23 cellular contexts compared by ENCODE assay signal in the genomic region with DNA sequence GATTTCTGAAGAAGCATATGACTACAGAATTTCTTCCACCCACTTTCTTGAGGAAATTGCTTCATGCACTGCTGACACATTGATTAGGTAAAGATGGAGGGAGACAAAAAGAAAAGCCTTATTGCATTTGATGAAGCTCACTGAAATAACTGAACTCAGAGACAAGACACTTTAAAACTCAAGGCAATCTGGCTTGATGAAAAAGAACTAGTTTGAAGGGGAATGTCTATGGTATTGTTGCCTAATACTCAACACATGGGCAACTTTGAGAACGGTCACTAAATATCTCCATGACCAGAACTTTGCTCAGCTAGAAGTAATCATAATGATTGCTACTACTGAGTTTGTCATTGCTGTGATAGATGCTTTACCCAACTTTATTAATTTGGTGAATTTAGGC. TPM values are rescaled to one million over a fixed set of nuclear protein-coding genes. Genes with fewer than 3 reads are reported as not detected.
"Had no signal": no experiment of that assay in that cellular context is flagged by ENCODE, and none has a peak within 500 bp of the region (broad histone marks: within the 10 kb centered on the region; RNA-seq: fewer than 3 reads in every experiment).

No MANE protein-coding gene starts in this region.

- H3K4me3 Mint-ChIP-seq: dendritic cell treated with granulocyte-macrophage colony-stimulating factor and Interleukin-4, amounts not matched to agents 40 ng/mL and 50 ng/mL, for 4 days; effector memory CD8-positive, alpha-beta T cell; naive thymus-derived CD8-positive, alpha-beta T cell; stimulated activated effector memory CD8-positive, alpha-beta T cell treated with anti-CD3 and anti-CD28 coated beads, Interleukin-12 subunit alpha, Interleukin-12 subunit beta, amount 100 ng/mL, for 72 hours had no signal

- H2AFZ ChIP-seq: hepatocyte had no signal

- H3K9me3 Mint-ChIP-seq: dendritic cell treated with granulocyte-macrophage colony-stimulating factor and Interleukin-4, amounts not matched to agents 40 ng/mL and 50 ng/mL, for 4 days had no signal

- H3K4me1 Mint-ChIP-seq: naive thymus-derived CD8-positive, alpha-beta T cell; stimulated activated effector memory CD8-positive, alpha-beta T cell treated with anti-CD3 and anti-CD28 coated beads, Interleukin-12 subunit alpha, Interleukin-12 subunit beta, amount 100 ng/mL, for 72 hours had no signal

- H3K9me3 ChIP-seq: esophagus muscularis mucosa, mucosa of descending colon, neutrophil, psoas muscle, suprapubic skin, tibial nerve, upper lobe of right lung, vagina had no signal

- H3K79me2 ChIP-seq: hepatocyte had no signal

- H3K4me3 ChIP-seq: esophagus muscularis mucosa, hepatocyte, mucosa of descending colon, psoas muscle, suprapubic skin, tibial nerve, upper lobe of right lung, vagina had no signal

- ATAC-seq: effector memory CD8-positive, alpha-beta T cell; mucosa of descending colon; naive thymus-derived CD8-positive, alpha-beta T cell; psoas muscle; stimulated activated effector memory CD8-positive, alpha-beta T cell treated with anti-CD3 and anti-CD28 coated beads, Interleukin-12 subunit alpha, Interleukin-12 subunit beta, amount 100 ng/mL, for 72 hours; stimulated activated naive CD8-positive, alpha-beta T cell treated with anti-CD3 and anti-CD28 coated beads, Interleukin-15, Interleukin-2, amounts not matched to agents 100 U/mL and 50 U/mL, for 24 hours; upper lobe of right lung had no signal

- H3K36me3 ChIP-seq: esophagus muscularis mucosa, neutrophil, suprapubic skin, tibial nerve, upper lobe of right lung, vagina had no signal

- H3K27ac ChIP-seq: epithelial cell of prostate, esophagus muscularis mucosa, hepatocyte, neutrophil, psoas muscle, suprapubic skin, tibial nerve, upper lobe of right lung, vagina had no signal

- H3K27ac Mint-ChIP-seq: dendritic cell treated with granulocyte-macrophage colony-stimulating factor and Interleukin-4, amounts not matched to agents 40 ng/mL and 50 ng/mL, for 4 days; effector memory CD8-positive, alpha-beta T cell; naive thymus-derived CD8-positive, alpha-beta T cell; stimulated activated effector memory CD8-positive, alpha-beta T cell treated with anti-CD3 and anti-CD28 coated beads, Interleukin-12 subunit alpha, Interleukin-12 subunit beta, amount 100 ng/mL, for 72 hours had no signal

- H3K36me3 Mint-ChIP-seq: naive thymus-derived CD8-positive, alpha-beta T cell; stimulated activated effector memory CD8-positive, alpha-beta T cell treated with anti-CD3 and anti-CD28 coated beads, Interleukin-12 subunit alpha, Interleukin-12 subunit beta, amount 100 ng/mL, for 72 hours had no signal

- H3K4me1 ChIP-seq: psoas muscle, suprapubic skin, tibial nerve, upper lobe of right lung, vagina had no signal

- H3K27me3 ChIP-seq: esophagus muscularis mucosa, hepatocyte, neutrophil, suprapubic skin, tibial nerve, upper lobe of right lung, vagina had no signal

- DNase-seq: effector memory CD8-positive, alpha-beta T cell; foreskin melanocyte; head of caudate nucleus; kidney glomerular epithelial cell; mammary epithelial cell; mucosa of descending colon; naive thymus-derived CD8-positive, alpha-beta T cell; psoas muscle; small intestine; stimulated activated CD4-positive, alpha-beta T cell treated with anti-CD3 and anti-CD28 coated beads, Interleukin-4, amount 100 ng/mL, for 1 hour; stimulated activated CD8-positive, alpha-beta memory T cell treated with anti-CD3 and anti-CD28 coated beads, Interleukin-4, amount 100 ng/mL, for 48 hours; stimulated activated naive CD8-positive, alpha-beta T cell treated with anti-CD3 and anti-CD28 coated beads, Interleukin-15, Interleukin-2, amounts not matched to agents 100 U/mL and 50 U/mL, for 24 hours; upper lobe of right lung had no signal

- H3K27me3 Mint-ChIP-seq: dendritic cell treated with granulocyte-macrophage colony-stimulating factor and Interleukin-4, amounts not matched to agents 40 ng/mL and 50 ng/mL, for 4 days; effector memory CD8-positive, alpha-beta T cell; naive thymus-derived CD8-positive, alpha-beta T cell had no signal

- FAIRE-seq: small intestine had no signal

RNA-seq across cellular contexts. Expression of gene HTR1B, which starts 38.1 kb away (rescaled TPM):
- total RNA-seq: naive thymus-derived CD8-positive, alpha-beta T cell; osteoblast; psoas muscle; vagina had no signal
- polyA plus RNA-seq: hepatocyte; naive thymus-derived CD8-positive, alpha-beta T cell had no signal
